ENCODE assay signal across 19 cellular contexts in genomic region chrX:10549280-10549679, GRCh38.
A peak's percentile ranks its signal among the peaks of the same experiment; 100 is the strongest.
DNase-seq lines count a peak whose midpoint lies in the region; TF ChIP-seq lines count a peak whose summit lies in the region.
"Had no signal": no experiment of that assay in that cellular context is flagged by ENCODE, and none has a peak within 500 bp of the region (broad histone marks: within the 10 kb centered on the region; RNA-seq: fewer than 3 reads in every experiment).

No MANE protein-coding gene starts in this region.

- no peaks in the 10 kb centered on the region for H3K27me3 ChIP-seq in HUES6 (ENCODE audit: control insufficient read depth, insufficient read depth, low read length)
- no peaks in the 10 kb centered on the region for H3K27me3 ChIP-seq in SJCRH30
- no peaks in the 10 kb centered on the region for H3K27me3 ChIP-seq in Peyer's patch
- H3K27me3 ChIP-seq: ascending aorta, foreskin keratinocyte, neutrophil, stomach had no signal

- peaks cover 51% of the 10 kb centered on the region for H3K4me1 ChIP-seq in HUES6 (ENCODE audit: control insufficient read depth, insufficient read depth, low read length)
- peaks cover 20% of the 10 kb centered on the region for H3K4me1 ChIP-seq in SJCRH30
- no peaks in the 10 kb centered on the region for H3K4me1 ChIP-seq in Peyer's patch
- H3K4me1 ChIP-seq: ascending aorta, stomach had no signal

- no peak for TF ChIP-seq POLR2A in Peyer's patch (IDR thresholded peaks at IDR 0.05)

- TF ChIP-seq CTCF in Peyer's patch (IDR thresholded peaks at IDR 0.05) = no peak

- H3K9ac ChIP-seq in HUES6 (ENCODE audit: low read length) = no peak overlapping the region
- H3K9ac ChIP-seq: GM23248 had no signal

- peak overlapping the region; percentile 34 for H3K27ac ChIP-seq in HUES6 (ENCODE audit: low read depth, low read length)
- no peak overlapping the region for H3K27ac ChIP-seq in SJCRH30
- no peak overlapping the region for H3K27ac ChIP-seq in Peyer's patch
- H3K27ac ChIP-seq: 22Rv1, ascending aorta, foreskin keratinocyte, GM23248, neutrophil, skin epidermis, stomach had no signal

- H3K9me3 ChIP-seq in HUES6 (ENCODE audit: control insufficient read depth, insufficient read depth, low read depth, low read length) = no peaks in the 10 kb centered on the region
- no peaks in the 10 kb centered on the region for H3K9me3 ChIP-seq in SJCRH30 (replicated peaks)
- no peaks in the 10 kb centered on the region for H3K9me3 ChIP-seq in Peyer's patch
- H3K9me3 ChIP-seq: ascending aorta, neutrophil, stomach had no signal

- H3K36me3 ChIP-seq in HUES6 (ENCODE audit: control insufficient read depth, insufficient read depth, low read length) = 0 out of 2 replicates have a peak, but pooled peaks cover 2% of the 10 kb centered on the region
- 0 out of 2 replicates have a peak, but pooled peaks cover 3% of the 10 kb centered on the region for H3K36me3 ChIP-seq in SJCRH30
- H3K36me3 ChIP-seq in Peyer's patch = no peaks in the 10 kb centered on the region
- H3K36me3 ChIP-seq: ascending aorta, neutrophil, stomach had no signal

- H3K4me3 ChIP-seq in HUES6 (ENCODE audit: low read depth, low read length) (no peak overlapping the region), SJCRH30 (no peak overlapping the region), Peyer's patch (no peak overlapping the region)
- H3K4me3 ChIP-seq: ascending aorta, GM23248, skin epidermis, stomach had no signal

- DNase-seq in DMS153 treated with DMSO at 0.1 percent for 48 hours (lab: John Stamatoyannopoulos, UW; ENCODE audit: unreplicated experiment) (peak; percentile 6), DMS153 (lab: John Stamatoyannopoulos, UW) (no peak), SJCRH30 (peak; percentile 35 to 59), lung microvascular endothelial cell (ENCODE audit: low read depth in 2 of 2) (peak; percentile 42 to 77), Peyer's patch (no peak), NCI-H128 (lab: John Stamatoyannopoulos, UW; ENCODE audit: unreplicated experiment) (no peak)
- no peak for DNase-seq in activated CD4-positive, alpha-beta T cell treated with anti-CD3 and anti-CD28 coated beads for 4 hours
- DNase-seq: activated gamma-delta T cell; CD4-positive, alpha-beta memory T cell; GM23248; mesendoderm; NCI-H526; stomach had no signal

Comparison
In these comparisons a context has a peak if more than half of its experiments do, and no peak if none do; other contexts are left out.
1. DNase-seq: peak in DMS153 treated with DMSO at 0.1 percent for 48 hours (single experiment), SJCRH30 (2 of 2) and lung microvascular endothelial cell (2 of 2); none in DMS153 (single experiment), Peyer's patch (0 of 3), activated CD4-positive, alpha-beta T cell treated with anti-CD3 and anti-CD28 coated beads for 4 hours (0 of 2) and NCI-H128 (single experiment).